Comparison of ENCODE assay signal across 10 cellular contexts in genomic region chr13:98556968-98557591, GRCh38. TPM values are rescaled to one million over a fixed set of nuclear protein-coding genes. Genes with fewer than 3 reads are reported as not detected.
A peak's percentile ranks its signal among the peaks of the same experiment; 100 is the strongest.
DNase-seq lines count a peak whose midpoint lies in the region; ATAC-seq and TF ChIP-seq lines count a peak whose summit lies in the region.
"Had no signal": no experiment of that assay in that cellular context is flagged by ENCODE, and none has a peak within 500 bp of the region (broad histone marks: within the 10 kb centered on the region; RNA-seq: fewer than 3 reads in every experiment).

No MANE protein-coding gene starts in this region.

- H3K4me1 Mint-ChIP-seq in activated CD8-positive, alpha-beta T cell treated with anti-CD3 and anti-CD28 coated beads, Interleukin-2, amount 10 ng/mL, durations not matched to agents 7 days and 5 days (ENCODE audit: low read depth) = peaks cover 70% of the 10 kb centered on the region

- H3K9me3 Mint-ChIP-seq in activated CD8-positive, alpha-beta T cell treated with anti-CD3 and anti-CD28 coated beads, Interleukin-2, amount 10 ng/mL, durations not matched to agents 7 days and 5 days (ENCODE audit: insufficient read depth) = no peaks in the 10 kb centered on the region

- no peak overlapping the region for H3K27ac ChIP-seq in right cardiac atrium (ENCODE audit: low read length)
- peak overlapping the region in 1 of 2 donors; percentile 36 for H3K27ac ChIP-seq in testis

- no peaks in the 10 kb centered on the region for H3K36me3 ChIP-seq in testis (ENCODE audit: low read depth, missing control alignments)
- no peaks in the 10 kb centered on the region for H3K36me3 ChIP-seq in H7 (replicated peaks; ENCODE audit: control insufficient read depth, insufficient read depth, low read length)

- ATAC-seq in activated CD8-positive, alpha-beta T cell treated with anti-CD3 and anti-CD28 coated beads, Interleukin-2, amount 10 ng/mL, durations not matched to agents 7 days and 5 days = peak; percentile 60
- ATAC-seq in right cardiac atrium = peak; percentile 10 to 21
- ATAC-seq in GM19395 (IDR thresholded peaks at IDR 0.05; ENCODE audit: unreplicated experiment) = no peak

- no peak for TF ChIP-seq POLR2A in testis (IDR thresholded peaks at IDR 0.05)

- no peaks in the 10 kb centered on the region for H3K27me3 Mint-ChIP-seq in activated CD8-positive, alpha-beta T cell treated with anti-CD3 and anti-CD28 coated beads, Interleukin-2, amount 10 ng/mL, durations not matched to agents 7 days and 5 days (ENCODE audit: low read depth)

- peak overlapping the region; percentile 2 for H3K4me3 Mint-ChIP-seq in activated CD8-positive, alpha-beta T cell treated with anti-CD3 and anti-CD28 coated beads, Interleukin-2, amount 10 ng/mL, durations not matched to agents 7 days and 5 days

- H3K27me3 ChIP-seq in right cardiac atrium (ENCODE audit: control insufficient read depth, insufficient read depth) (no peaks in the 10 kb centered on the region), testis (no peaks in the 10 kb centered on the region), H7 (ENCODE audit: control insufficient read depth, insufficient read depth, low read length) (no peaks in the 10 kb centered on the region)

- WGBS in right cardiac atrium = 83% methylated on average over 9 of the region's 9 CpGs
- 70 to 82% methylated on average over 9 of the region's 9 CpGs for WGBS in testis, 2 donors

- H3K4me1 ChIP-seq in right cardiac atrium (ENCODE audit: control insufficient read depth, insufficient read depth, low read length) (peaks cover 23% of the 10 kb centered on the region), testis (peaks cover 15% of the 10 kb centered on the region)

- H3K36me3 Mint-ChIP-seq in activated CD8-positive, alpha-beta T cell treated with anti-CD3 and anti-CD28 coated beads, Interleukin-2, amount 10 ng/mL, durations not matched to agents 7 days and 5 days (ENCODE audit: low read depth) = peaks cover 44% of the 10 kb centered on the region

- POLR2A ChIA-PET in activated CD8-positive, alpha-beta T cell treated with anti-CD3 and anti-CD28 coated beads, Interleukin-2, amount 10 ng/mL, durations not matched to agents 7 days and 5 days (lab: Charles Lee) = no interaction called here

- CTCF ChIA-PET in activated CD8-positive, alpha-beta T cell treated with anti-CD3 and anti-CD28 coated beads, Interleukin-2, amount 10 ng/mL, durations not matched to agents 7 days and 5 days (lab: Charles Lee) = interaction anchor here (0.8 to 1.6 kb wide), 4 partner anchors 13 to 112 kb away, joined by 3 to 4 read pairs (median 3); no protein-coding TSS in a partner anchor

- no peaks in the 10 kb centered on the region for H3K9me3 ChIP-seq in right cardiac atrium (ENCODE audit: control insufficient read depth, low read length)
- no peaks in the 10 kb centered on the region for H3K9me3 ChIP-seq in testis

- H3K4me3 ChIP-seq in right cardiac atrium (ENCODE audit: low read length) = no peak overlapping the region
- H3K4me3 ChIP-seq in testis = no peak overlapping the region
- no peak overlapping the region for H3K4me3 ChIP-seq in H7 (ENCODE audit: insufficient read depth, low read depth, low read length)

- DNase-seq in stimulated activated CD4-positive, alpha-beta T cell treated with anti-CD3 and anti-CD28 coated beads, Interleukin-15, amount 100 ng/mL, for 24 hours = peak; percentile 56
- DNase-seq in stimulated activated CD4-positive, alpha-beta T cell treated with anti-CD3 and anti-CD28 coated beads, Interleukin-12 subunit alpha, Interleukin-12 subunit beta, amount 100 ng/mL, for 4 hours = no peak
- DNase-seq in activated CD8-positive, alpha-beta T cell treated with anti-CD3 and anti-CD28 coated beads, Interleukin-2, amount 10 ng/mL, durations not matched to agents 7 days and 5 days = no peak
- DNase-seq in right cardiac atrium (no peak), testis (peak; percentile 42), H7 (no peak), SW480 (ENCODE audit: low spot score) (no peak)
- DNase-seq: C1 segment of cervical spinal cord; stimulated activated CD4-positive, alpha-beta T cell treated with anti-CD3 and anti-CD28 coated beads, Interleukin-1b, Interleukin-23, amount 100 ng/mL, for 48 hours had no signal

- TF ChIP-seq CTCF in testis (IDR thresholded peaks at IDR 0.05) = no peak

- H3K27ac Mint-ChIP-seq in activated CD8-positive, alpha-beta T cell treated with anti-CD3 and anti-CD28 coated beads, Interleukin-2, amount 10 ng/mL, durations not matched to agents 7 days and 5 days = peak overlapping the region; percentile 5

- intact Hi-C loops in right cardiac atrium (cut with DNase I) (no loop called here), testis (cut with DNase I; ENCODE audit: low total_unique reads) (no loop called here)

RNA-seq across cellular contexts. Expression of gene STK24, which starts 19.8 kb away (rescaled TPM):
- 100 to 1,000 TPM; 140 to 151 TPM for total RNA-seq in activated CD8-positive, alpha-beta T cell treated with anti-CD3 and anti-CD28 coated beads, Interleukin-2, amount 10 ng/mL, durations not matched to agents 7 days and 5 days
- 10 to 100 TPM; 60.5 to 66.9 (median 62.7) TPM for total RNA-seq in right cardiac atrium
- polyA plus RNA-seq in right cardiac atrium = 44.9 TPM
- total RNA-seq in testis = 100 to 1,000 TPM; 151 to 172 TPM
- 97.4 TPM for polyA plus RNA-seq in testis (ENCODE audit: insufficient read depth, low read depth, low replicate concordance)
- total RNA-seq in H7 (2014; rRNA removed; shearing (Covaris generic)) = 107 and 131 TPM in 2 replicates

Comparison
In these comparisons a context has a peak if more than half of its experiments do, and no peak if none do; other contexts are left out.
1. DNase-seq: peak in stimulated activated CD4-positive, alpha-beta T cell treated with anti-CD3 and anti-CD28 coated beads, Interleukin-15, amount 100 ng/mL, for 24 hours (single experiment) and testis (single experiment); none in stimulated activated CD4-positive, alpha-beta T cell treated with anti-CD3 and anti-CD28 coated beads, Interleukin-12 subunit alpha, Interleukin-12 subunit beta, amount 100 ng/mL, for 4 hours (single experiment), activated CD8-positive, alpha-beta T cell treated with anti-CD3 and anti-CD28 coated beads, Interleukin-2, amount 10 ng/mL, durations not matched to agents 7 days and 5 days (single experiment), right cardiac atrium (0 of 3), H7 (single experiment) and SW480 (single experiment).